In the genomic region with DNA sequence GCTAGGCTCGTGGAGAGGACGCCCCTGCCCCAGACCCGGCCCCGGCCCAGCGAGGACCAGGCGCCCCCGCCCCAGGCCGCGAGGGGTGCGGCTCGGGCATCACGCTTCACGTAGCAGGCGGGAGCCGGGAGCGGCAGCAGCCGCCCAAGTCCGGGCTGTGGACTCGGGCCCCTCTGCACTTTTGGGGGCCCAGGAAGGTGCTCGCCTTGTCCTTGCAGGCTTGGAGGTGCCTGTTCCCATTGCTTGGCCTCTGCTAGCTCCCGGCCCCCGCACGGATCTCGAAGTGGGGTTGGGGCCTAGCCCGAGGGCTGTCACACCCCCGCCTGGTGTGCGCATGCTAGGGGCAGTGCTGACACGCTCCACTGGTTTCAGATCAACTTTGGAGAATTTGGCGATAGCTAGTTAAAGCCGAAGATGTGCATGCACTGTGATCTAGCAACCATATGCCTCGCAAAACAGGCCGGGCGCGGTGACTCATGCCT, we compare ENCODE assay signal across 9 cellular contexts. TPM values are rescaled to one million over a fixed set of nuclear protein-coding genes. Genes with fewer than 3 reads are reported as not detected.
DNase-seq lines count a peak whose midpoint lies in the region; ATAC-seq, FAIRE-seq and TF ChIP-seq lines count a peak whose summit lies in the region.
"Had no signal": no experiment of that assay in that cellular context is flagged by ENCODE, and none has a peak within 500 bp of the region (broad histone marks: within the 10 kb centered on the region; RNA-seq: fewer than 3 reads in every experiment).

No MANE protein-coding gene starts in this region.

- H2BK5ac ChIP-seq in H1 (ENCODE audit: low read depth, low read length), result no peak overlapping the region

- H3K4me1 ChIP-seq in breast epithelium (no peaks in the 10 kb centered on the region), H1 (replicated peaks in 1 of 4; ENCODE audit: control insufficient read depth in 3 of 4, insufficient read depth in 4 of 4, low read length in 3 of 4) (peaks cover 2 to 12% (median 4%) of the 10 kb centered on the region in 4 experiments; a peak in 4 of 7 replicates), muscle layer of colon (ENCODE audit: insufficient read depth, low read length) (peaks cover 19% of the 10 kb centered on the region), upper lobe of right lung (peaks cover 30% of the 10 kb centered on the region)

- H3K4me1 Mint-ChIP-seq in MCF 10A (ENCODE audit: insufficient read depth, unreplicated experiment), result peaks cover 17% of the 10 kb centered on the region
- H3K4me1 Mint-ChIP-seq in activated naive CD4-positive, alpha-beta T cell treated with anti-CD3 and anti-CD28 coated beads, Interleukin-2, amount 10 ng/mL, durations not matched to agents 7 days and 5 days, result peaks cover 35% of the 10 kb centered on the region

- peak overlapping the region; percentile 57; the same call in 1 of the 2 replicates for H4K8ac ChIP-seq in H1 (ENCODE audit: extremely low read depth, insufficient read depth, low read length)

- H2AFZ ChIP-seq in H1 (ENCODE audit: low read length), result no peak overlapping the region

- H3K9me3 ChIP-seq in breast epithelium (no peaks in the 10 kb centered on the region), H1 (ENCODE audit: insufficient read depth in 2 of 2, low read depth in 1 of 2, low read length in 1 of 2) (no peaks in the 10 kb centered on the region), muscle layer of colon (ENCODE audit: low read length) (no peaks in the 10 kb centered on the region), upper lobe of right lung (no peaks in the 10 kb centered on the region)

- no peaks in the 10 kb centered on the region for H4K20me1 ChIP-seq in H1 (replicated peaks in 1 of 2; ENCODE audit: control insufficient read depth in 1 of 2, insufficient read depth in 2 of 2, low read length in 2 of 2)

- TF ChIP-seq POLR2A in breast epithelium (IDR thresholded peaks at IDR 0.05), result no peak
- no peak; a peak in 1 of 3 replicates for TF ChIP-seq POLR2A in H1 (IDR thresholded peaks at IDR 0.05; ENCODE audit: control extremely low read depth in 1 of 2, low read depth in 2 of 2, low read length in 2 of 2)

- no peak for ATAC-seq in upper lobe of right lung
- no peak for ATAC-seq in GM21717 (IDR thresholded peaks at IDR 0.05; ENCODE audit: unreplicated experiment)

- CTCF ChIA-PET in MCF 10A (lab: Yijun Ruan, JAX), result interaction anchor here (0.6 to 1.5 kb wide), 4 partner anchors 111 to 255 kb away, joined by 3 to 5 read pairs (median 4); no protein-coding TSS in a partner anchor
- CTCF ChIA-PET in H1 (lab: Charles Lee; ENCODE audit: partially characterized antibody), result interaction anchor here (0.7 to 2.0 kb wide), 9 partner anchors 31 to 544 kb away, joined by 3 to 13 read pairs (median 3); a partner anchor contains a TSS
- CTCF ChIA-PET in activated naive CD4-positive, alpha-beta T cell treated with anti-CD3 and anti-CD28 coated beads, Interleukin-2, amount 10 ng/mL, durations not matched to agents 7 days and 5 days (lab: Charles Lee), result interaction anchor here (0.6 to 6.8 kb wide), 5 partner anchors 17 to 1108 kb away, joined by 3 to 72 read pairs (median 8); no protein-coding TSS in a partner anchor

- H3K4me3 ChIP-seq in breast epithelium (peak overlapping the region in 2 of 3 donors; percentile 54 to 69), H1 (ENCODE audit: extremely low read depth in 1 of 4, insufficient read depth in 2 of 4, low read depth in 3 of 4, low read length in 4 of 4) (peak overlapping the region in 3 of 4 experiments; percentile 16 to 61 (median 19); a peak in 7 of 8 replicates), muscle layer of colon (ENCODE audit: low read depth in 1 of 2, low read length in 2 of 2) (no peak overlapping the region), upper lobe of right lung (peak overlapping the region; percentile 54)

- H2BK12ac ChIP-seq in H1 (ENCODE audit: low read depth, low read length), result no peak overlapping the region; the same call in 1 of the 2 replicates

- peak overlapping the region; percentile 3 to 75; a peak in 3 of 4 replicates for H3K4me2 ChIP-seq in H1 (ENCODE audit: insufficient read depth in 1 of 2, low read depth in 2 of 2, low read length in 2 of 2)

- TF ChIP-seq EP300 in H1 (IDR thresholded peaks at IDR 0.05; ENCODE audit: borderline replicate concordance in 1 of 2, low read depth in 2 of 2, low read length in 2 of 2), result no peak

- no peak overlapping the region for H2AK5ac ChIP-seq in H1 (ENCODE audit: low read depth, low read length)

- no peak overlapping the region for H3K56ac ChIP-seq in H1 (replicated peaks; ENCODE audit: insufficient read length, low read depth, low read length)

- H3K79me2 ChIP-seq in H1 (ENCODE audit: control insufficient read depth in 1 of 2, insufficient read depth in 2 of 2, low read length in 2 of 2), result no peaks in the 10 kb centered on the region

- 37% methylated on average over 23 of the region's 34 CpGs; no CpG with 5 or more reads in 1 of the 2 experiments for WGBS in H1 (ENCODE audit: extremely low coverage in 1 of 2, insufficient coverage in 1 of 2, insufficient read length in 1 of 2, insufficient replicate concordance in 2 of 2, low coverage in 1 of 2, low lambda C conversion rate in 2 of 2, missing lambda C conversion rate in 1 of 2), 2 experiments

- no peak overlapping the region for H3K23ac ChIP-seq in H1 (ENCODE audit: insufficient read length)

- no TSS peak for BruUV-seq in MCF 10A (replicated peaks; lab: Mats Ljungman, UMichigan)

- FAIRE-seq in H1 (lab: Jason Lieb, UNC), result no peak

- peak overlapping the region; percentile 90 to 91 for H3K27ac ChIP-seq in breast epithelium
- no peak overlapping the region for H3K27ac ChIP-seq in H1 (ENCODE audit: low read depth, low read length)
- peak overlapping the region; percentile 60 for H3K27ac ChIP-seq in muscle layer of colon (ENCODE audit: low read depth, low read length)
- peak overlapping the region; percentile 61 for H3K27ac ChIP-seq in upper lobe of right lung

- H4K91ac ChIP-seq in H1 (replicated peaks; ENCODE audit: insufficient read length, low read length), result no peak overlapping the region

- no peak for TF ChIP-seq RAD21 in H1 (IDR thresholded peaks at IDR 0.05 in 1 of 2, conservative IDR thresholded peaks at IDR 0.05 in 1 of 2; ENCODE audit: low read depth in 2 of 2, low read length in 2 of 2)

- no peak overlapping the region for H2BK120ac ChIP-seq in H1 (replicated peaks; ENCODE audit: low read depth, low read length)

- H3K9ac ChIP-seq in H1 (replicated peaks in 1 of 4; ENCODE audit: extremely low read depth in 1 of 4, low read depth in 3 of 4, low read length in 3 of 4) (peak overlapping the region in 2 of 4 experiments; percentile 60 to 68; a peak in 4 of 7 replicates), muscle layer of colon (ENCODE audit: low read length) (no peak overlapping the region)

- H4K5ac ChIP-seq in H1 (ENCODE audit: insufficient read length, low read depth, low read length), result no peak overlapping the region

- H3K36me3 Mint-ChIP-seq in MCF 10A (ENCODE audit: insufficient read depth, unreplicated experiment), result peaks cover 7% of the 10 kb centered on the region
- H3K36me3 Mint-ChIP-seq in activated naive CD4-positive, alpha-beta T cell treated with anti-CD3 and anti-CD28 coated beads, Interleukin-2, amount 10 ng/mL, durations not matched to agents 7 days and 5 days, result no peaks in the 10 kb centered on the region

- H3K4me3 Mint-ChIP-seq in MCF 10A (ENCODE audit: unreplicated experiment), result no peak overlapping the region
- no peak overlapping the region for H3K4me3 Mint-ChIP-seq in activated naive CD4-positive, alpha-beta T cell treated with anti-CD3 and anti-CD28 coated beads, Interleukin-2, amount 10 ng/mL, durations not matched to agents 7 days and 5 days
- H3K4me3 Mint-ChIP-seq: activated naive CD8-positive, alpha-beta T cell treated with anti-CD3 and anti-CD28 coated beads for 36 hours had no signal

- intact Hi-C loops in breast epithelium (cut with DNase I; ENCODE audit: low total_unique reads), result loop anchor here (5.0 kb wide), 1 partner anchor 253 kb away; no protein-coding TSS in a partner anchor
- intact Hi-C loops in MCF 10A (cut with micrococcal nuclease), result no loop called here
- intact Hi-C loops in upper lobe of right lung (cut with DNase I), result no loop called here

- peak overlapping the region; percentile 5 for H3K4ac ChIP-seq in H1 (replicated peaks; ENCODE audit: insufficient read length, low read depth, low read length)

- H3K36me3 ChIP-seq in breast epithelium, result no peaks in the 10 kb centered on the region
- no peaks in the 10 kb centered on the region for H3K36me3 ChIP-seq in H1 (ENCODE audit: control insufficient read depth in 2 of 4, insufficient read depth in 4 of 4, low read length in 3 of 4)
- H3K36me3 ChIP-seq in muscle layer of colon (ENCODE audit: insufficient read depth, low read length), result no peaks in the 10 kb centered on the region
- no peaks in the 10 kb centered on the region for H3K36me3 ChIP-seq in upper lobe of right lung

- H3K27me3 ChIP-seq in breast epithelium (no peaks in the 10 kb centered on the region), H1 (replicated peaks in 1 of 4; ENCODE audit: control insufficient read depth in 3 of 4, extremely low read depth in 1 of 4, insufficient read depth in 3 of 4, low read length in 3 of 4) (no peaks in the 10 kb centered on the region), muscle layer of colon (ENCODE audit: control insufficient read depth in 1 of 2, insufficient read depth in 2 of 2, low read length in 2 of 2) (no peaks in the 10 kb centered on the region), upper lobe of right lung (no peaks in the 10 kb centered on the region)

- H3K27ac Mint-ChIP-seq in MCF 10A (ENCODE audit: low read depth, unreplicated experiment), result no peak overlapping the region
- H3K27ac Mint-ChIP-seq in activated naive CD4-positive, alpha-beta T cell treated with anti-CD3 and anti-CD28 coated beads, Interleukin-2, amount 10 ng/mL, durations not matched to agents 7 days and 5 days, result no peak overlapping the region
- H3K27ac Mint-ChIP-seq: activated naive CD8-positive, alpha-beta T cell treated with anti-CD3 and anti-CD28 coated beads for 36 hours had no signal

- no peaks in the 10 kb centered on the region for H3K9me3 Mint-ChIP-seq in MCF 10A (ENCODE audit: unreplicated experiment)
- no peaks in the 10 kb centered on the region for H3K9me3 Mint-ChIP-seq in activated naive CD4-positive, alpha-beta T cell treated with anti-CD3 and anti-CD28 coated beads, Interleukin-2, amount 10 ng/mL, durations not matched to agents 7 days and 5 days
- H3K9me3 Mint-ChIP-seq: activated naive CD8-positive, alpha-beta T cell treated with anti-CD3 and anti-CD28 coated beads for 36 hours had no signal

- peaks cover 2% of the 10 kb centered on the region; the same call in 1 of the 2 replicates for H3K79me1 ChIP-seq in H1 (ENCODE audit: low read depth, low read length)

- peaks cover 4% of the 10 kb centered on the region; the same call in 1 of the 2 replicates for H3K23me2 ChIP-seq in H1 (ENCODE audit: low read depth, low read length)

- no peaks in the 10 kb centered on the region for H3K27me3 Mint-ChIP-seq in MCF 10A (ENCODE audit: insufficient read depth, unreplicated experiment)
- no peaks in the 10 kb centered on the region for H3K27me3 Mint-ChIP-seq in activated naive CD4-positive, alpha-beta T cell treated with anti-CD3 and anti-CD28 coated beads, Interleukin-2, amount 10 ng/mL, durations not matched to agents 7 days and 5 days
- H3K27me3 Mint-ChIP-seq: activated naive CD8-positive, alpha-beta T cell treated with anti-CD3 and anti-CD28 coated beads for 36 hours had no signal

- POLR2A ChIA-PET in MCF 10A (lab: Yijun Ruan, JAX), result no interaction called here
- POLR2A ChIA-PET in H1 (lab: Charles Lee; ENCODE audit: partially characterized antibody), result interaction anchor here (2.0 to 7.8 kb wide), 2 partner anchors 17 to 57 kb away, joined by 10 to 63 read pairs; a partner anchor contains a TSS

- no peak overlapping the region for H3K14ac ChIP-seq in H1 (ENCODE audit: insufficient read length)

- H2BK20ac ChIP-seq in H1 (ENCODE audit: low read length), result no peak overlapping the region

- H2BK15ac ChIP-seq in H1 (ENCODE audit: low read length), result no peak overlapping the region

- DNase-seq in breast epithelium (ENCODE audit: low spot score in 2 of 2), result no peak
- DNase-seq in MCF 10A (ENCODE audit: unreplicated experiment), result no peak
- DNase-seq in H1 (ENCODE audit: low read depth in 1 of 2, low spot score in 2 of 2), result no peak
- no peak for DNase-seq in upper lobe of right lung
- DNase-seq in inferior parietal cortex (ENCODE audit: extremely low spot score), result no peak
- no peak for DNase-seq in activated naive CD4-positive, alpha-beta T cell treated with anti-CD3 and anti-CD28 coated beads, Interleukin-2, amount 10 ng/mL, durations not matched to agents 7 days and 5 days

- H3K18ac ChIP-seq in H1 (ENCODE audit: extremely low read depth, low read length), result no peak overlapping the region

- no peak for TF ChIP-seq CTCF in breast epithelium (IDR thresholded peaks at IDR 0.05)
- TF ChIP-seq CTCF in MCF 10A (IDR thresholded peaks at IDR 0.05; ENCODE audit: unreplicated experiment), result no peak
- no peak for TF ChIP-seq CTCF in H1 (IDR thresholded peaks at IDR 0.05; ENCODE audit: control extremely low read depth in 1 of 3, insufficient read depth in 1 of 3, low read depth in 1 of 3, low read length in 3 of 3)
- TF ChIP-seq CTCF in upper lobe of right lung (IDR thresholded peaks at IDR 0.05), result no peak

RNA-seq across cellular contexts. Expression of a gene that starts 55.7 kb away (rescaled TPM):
- 100 to 1,000 TPM in 2 of 3 donors, 10 to 100 TPM in 1; 90.6 to 219 (median 160) TPM for total RNA-seq in breast epithelium
- total RNA-seq in MCF 10A (2022), result 93.1 and 145 TPM in 2 replicates
- 101 and 113 TPM in 2 replicates for total RNA-seq in H1 (2021; fragmentation: NEBNext Ultra II Directional; extraction: Animal tissue kit (Norgen Biotek cat#: 25700))
- 140 and 261 TPM in 2 replicates for polyA plus RNA-seq in H1 (2011; rRNA removed)
- 182 TPM for polyA plus RNA-seq in H1 (2011; cell fraction: cytosol; rRNA removed)
- polyA plus RNA-seq in H1 (2011; cell fraction: nucleus; rRNA removed), result 463 TPM
- 96.0 to 127 TPM (median 113 TPM) in 4 replicates for polyA plus RNA-seq in H1 (2012, experiment 1 of 2)
- polyA plus RNA-seq in H1 (2012, experiment 2 of 2), result 29.4 TPM
- polyA plus RNA-seq in H1 (2013, experiment 1 of 2), result 74.6 TPM
- polyA plus RNA-seq in H1 (2013, experiment 2 of 2), result 66.1 TPM
- 59.7 and 102 TPM in 2 replicates for polyA minus RNA-seq in H1 (2011; rRNA and poly(A)+ RNA removed)
- polyA minus RNA-seq in H1 (2011; cell fraction: cytosol; rRNA and poly(A)+ RNA removed), result 76.1 TPM
- polyA minus RNA-seq in H1 (2011; cell fraction: nucleus; rRNA and poly(A)+ RNA removed), result 120 TPM
- 360 TPM for total RNA-seq in upper lobe of right lung

Comparison
In these comparisons a context has a peak if more than half of its experiments do, and no peak if none do; other contexts are left out.
1. H3K4me3 ChIP-seq: peak in breast epithelium (2 of 3), H1 (3 of 4) and upper lobe of right lung (single experiment); none in muscle layer of colon (0 of 2).